Comparison of ENCODE assay signal across 11 cellular contexts in genomic region chr13:89401209-89401810, GRCh38.
A peak's percentile ranks its signal among the peaks of the same experiment; 100 is the strongest.
DNase-seq lines count a peak whose midpoint lies in the region; ATAC-seq and TF ChIP-seq lines count a peak whose summit lies in the region.
"Had no signal": no experiment of that assay in that cellular context is flagged by ENCODE, and none has a peak within 500 bp of the region (broad histone marks: within the 10 kb centered on the region; RNA-seq: fewer than 3 reads in every experiment).

No MANE protein-coding gene starts in this region.

- H3K36me3 Mint-ChIP-seq in activated naive CD8-positive, alpha-beta T cell treated with anti-CD3 and anti-CD28 coated beads for 36 hours = no peaks in the 10 kb centered on the region

- H3K4me3 ChIP-seq in brain microvascular endothelial cell (ENCODE audit: low read depth, low read length) = no peak overlapping the region
- H3K4me3 ChIP-seq in left lung = no peak overlapping the region

- H3K9me3 ChIP-seq in left lung = peaks cover 5 to 8% of the 10 kb centered on the region in 2 donors

- peaks cover 0 to 7% of the 10 kb centered on the region in 2 donors for H3K4me1 ChIP-seq in left lung

- H3K9me3 Mint-ChIP-seq in activated naive CD8-positive, alpha-beta T cell treated with anti-CD3 and anti-CD28 coated beads for 36 hours = peaks cover 6% of the 10 kb centered on the region
- H3K9me3 Mint-ChIP-seq: nephron progenitor cell had no signal

- peak overlapping the region; percentile 31 for H3K27ac ChIP-seq in brain microvascular endothelial cell
- peak overlapping the region in 1 of 2 donors; percentile 30 for H3K27ac ChIP-seq in left lung

- H3K27ac Mint-ChIP-seq in activated naive CD8-positive, alpha-beta T cell treated with anti-CD3 and anti-CD28 coated beads for 36 hours = no peak overlapping the region
- H3K27ac Mint-ChIP-seq: nephron progenitor cell had no signal

- ATAC-seq in left lung (peak; percentile 77), HG03025 (IDR thresholded peaks at IDR 0.05; ENCODE audit: low FRiP score, unreplicated experiment) (no peak), HG02885 (IDR thresholded peaks at IDR 0.05; ENCODE audit: poor library complexity, unreplicated experiment) (no peak)

- no peaks in the 10 kb centered on the region for H3K4me1 Mint-ChIP-seq in activated naive CD8-positive, alpha-beta T cell treated with anti-CD3 and anti-CD28 coated beads for 36 hours
- H3K4me1 Mint-ChIP-seq: nephron progenitor cell had no signal

- H3K27me3 ChIP-seq in brain microvascular endothelial cell (replicated peaks) (no peaks in the 10 kb centered on the region), left lung (no peaks in the 10 kb centered on the region)

- in situ Hi-C loops in brain microvascular endothelial cell (cut with HindIII; ENCODE audit: low pct_ligation_motif_present, low sequenced_read_pairs) = no loop called here

- H3K36me3 ChIP-seq in brain microvascular endothelial cell (replicated peaks) (no peaks in the 10 kb centered on the region), left lung (no peaks in the 10 kb centered on the region)

- H3K27me3 Mint-ChIP-seq in activated naive CD8-positive, alpha-beta T cell treated with anti-CD3 and anti-CD28 coated beads for 36 hours = no peaks in the 10 kb centered on the region

- intact Hi-C loops in left lung (cut with DNase I) = no loop called here

- no peak overlapping the region for H3K4me3 Mint-ChIP-seq in activated naive CD8-positive, alpha-beta T cell treated with anti-CD3 and anti-CD28 coated beads for 36 hours
- H3K4me3 Mint-ChIP-seq: nephron progenitor cell had no signal

- DNase-seq in AG20443 (ENCODE audit: low spot score) (peak; percentile 40), MV-4-11 (lab: John Stamatoyannopoulos, UW) (peak; percentile 84), brain microvascular endothelial cell (peak; percentile 3), left lung (no peak), AG08396 (ENCODE audit: low spot score) (no peak)
- DNase-seq in activated naive CD8-positive, alpha-beta T cell treated with anti-CD3 and anti-CD28 coated beads for 36 hours = no peak
- DNase-seq: COR-L47, NCI-H82, nephron progenitor cell had no signal

- TF ChIP-seq CTCF in brain microvascular endothelial cell (IDR thresholded peaks at IDR 0.05; ENCODE audit: low read depth, low read length, missing control alignments) (no peak), left lung (IDR thresholded peaks at IDR 0.05) (no peak)

Comparison
In these comparisons a context has a peak if more than half of its experiments do, and no peak if none do; other contexts are left out.
1. DNase-seq: peak in AG20443 (single experiment), MV-4-11 (single experiment) and brain microvascular endothelial cell (single experiment); none in left lung (0 of 2), AG08396 (single experiment) and activated naive CD8-positive, alpha-beta T cell treated with anti-CD3 and anti-CD28 coated beads for 36 hours (single experiment).